1 cellular context compared by ENCODE assay signal in the genomic region with DNA sequence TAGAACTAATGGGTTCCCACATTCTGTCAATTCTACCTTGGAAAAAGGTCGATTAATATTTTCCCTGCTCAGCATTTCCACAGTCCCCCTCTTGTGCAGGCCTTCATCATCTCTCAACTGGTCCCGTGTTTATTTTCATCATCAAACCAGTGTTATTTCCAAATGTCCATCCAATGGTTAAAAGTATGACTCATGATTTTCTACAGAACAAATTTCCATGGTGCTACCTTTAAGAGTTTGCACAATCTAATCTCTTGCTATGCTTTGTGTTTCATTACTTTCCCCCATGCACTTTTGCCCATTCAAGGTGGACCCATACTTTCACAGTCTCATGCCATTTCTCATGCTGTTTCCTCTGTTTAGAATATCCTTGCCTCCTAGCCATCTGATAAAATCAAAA.
TF ChIP-seq lines count a peak whose summit lies in the region.

No MANE protein-coding gene starts in this region.

TF ChIP-seq in K562, 482 proteins besides CTCF, POLR2A, EP300 and RAD21 (continued from another document):
- TF ChIP-seq, protein P1, sequence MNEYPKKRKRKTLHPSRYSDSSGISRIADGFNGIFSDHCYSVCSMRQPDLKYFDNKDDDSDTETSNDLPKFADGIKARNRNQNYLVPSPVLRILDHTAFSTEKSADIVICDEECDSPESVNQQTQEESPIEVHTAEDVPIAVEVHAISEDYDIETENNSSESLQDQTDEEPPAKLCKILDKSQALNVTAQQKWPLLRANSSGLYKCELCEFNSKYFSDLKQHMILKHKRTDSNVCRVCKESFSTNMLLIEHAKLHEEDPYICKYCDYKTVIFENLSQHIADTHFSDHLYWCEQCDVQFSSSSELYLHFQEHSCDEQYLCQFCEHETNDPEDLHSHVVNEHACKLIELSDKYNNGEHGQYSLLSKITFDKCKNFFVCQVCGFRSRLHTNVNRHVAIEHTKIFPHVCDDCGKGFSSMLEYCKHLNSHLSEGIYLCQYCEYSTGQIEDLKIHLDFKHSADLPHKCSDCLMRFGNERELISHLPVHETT (CRISPR knock-in tag; conservative IDR thresholded peaks at IDR 0.05 in 1 of 2, IDR thresholded peaks at IDR 0.05 in 1 of 2) = no peak
- TF ChIP-seq, protein P2, sequence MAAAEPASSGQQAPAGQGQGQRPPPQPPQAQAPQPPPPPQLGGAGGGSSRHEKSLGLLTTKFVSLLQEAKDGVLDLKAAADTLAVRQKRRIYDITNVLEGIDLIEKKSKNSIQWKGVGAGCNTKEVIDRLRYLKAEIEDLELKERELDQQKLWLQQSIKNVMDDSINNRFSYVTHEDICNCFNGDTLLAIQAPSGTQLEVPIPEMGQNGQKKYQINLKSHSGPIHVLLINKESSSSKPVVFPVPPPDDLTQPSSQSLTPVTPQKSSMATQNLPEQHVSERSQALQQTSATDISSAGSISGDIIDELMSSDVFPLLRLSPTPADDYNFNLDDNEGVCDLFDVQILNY (CRISPR knock-in tag; IDR thresholded peaks at IDR 0.05) = no peak
- TF ChIP-seq CHD2 (IDR thresholded peaks at IDR 0.05; ENCODE audit: low read depth, low read length) (no peak), ZNF316 (IDR thresholded peaks at IDR 0.05) (peak; percentile 19; the same call in 1 of the 2 replicates)
